Comparison of ENCODE assay signal across 8 cellular contexts in genomic region chr2:229852565-229852964, GRCh38.
DNase-seq lines count a peak whose midpoint lies in the region; ATAC-seq, FAIRE-seq and TF ChIP-seq lines count a peak whose summit lies in the region.

No MANE protein-coding gene starts in this region.

- no peak for TF ChIP-seq CTCF in DND-41 (IDR thresholded peaks at IDR 0.05; ENCODE audit: borderline replicate concordance, extremely low read depth, low read length, poor library complexity, severe bottlenecking)
- no peak for TF ChIP-seq CTCF in bronchial epithelial cell (IDR thresholded peaks at IDR 0.05; ENCODE audit: insufficient read depth, low read length, severe bottlenecking)

- H3K9me3 Mint-ChIP-seq in T-helper 1 cell treated with Interleukin-12 subunit alpha and Interleukin-12 subunit beta and Interleukin-4 antibody, amounts not matched to agents 30 μg/mL and 1 μg/mL, for 36 hours, result no peaks in the 10 kb centered on the region

- peak; percentile 57 for DNase-seq in DND-41
- DNase-seq in HCEC 1CT, result peak; percentile 73
- DNase-seq in bronchial epithelial cell (ENCODE audit: low read depth), result peak; percentile 30
- DNase-seq in pons (ENCODE audit: low spot score), result peak; percentile 43
- no peak for DNase-seq in NCI-H2107 (lab: John Stamatoyannopoulos, UW)
- DNase-seq in cortex of kidney (lab: John Stamatoyannopoulos, UW), result no peak
- DNase-seq in GM03348 (ENCODE audit: low spot score), result no peak

- no peaks in the 10 kb centered on the region for H3K9me3 ChIP-seq in DND-41 (ENCODE audit: insufficient read depth, low read length, severe bottlenecking)

- no peaks in the 10 kb centered on the region for H3K27me3 ChIP-seq in DND-41 (ENCODE audit: insufficient read depth, low read length, poor library complexity)
- no peaks in the 10 kb centered on the region for H3K27me3 ChIP-seq in bronchial epithelial cell (ENCODE audit: control insufficient read depth, insufficient read depth, low read length)

- H3K27ac Mint-ChIP-seq in T-helper 1 cell treated with Interleukin-12 subunit alpha and Interleukin-12 subunit beta and Interleukin-4 antibody, amounts not matched to agents 30 μg/mL and 1 μg/mL, for 36 hours, result peak overlapping the region; percentile 27

- peaks cover under 1% of the 10 kb centered on the region; the same call in 1 of the 2 replicates for H4K20me1 ChIP-seq in DND-41 (ENCODE audit: insufficient read depth, low read length)

- peaks cover 47% of the 10 kb centered on the region for H3K4me1 Mint-ChIP-seq in T-helper 1 cell treated with Interleukin-12 subunit alpha and Interleukin-12 subunit beta and Interleukin-4 antibody, amounts not matched to agents 30 μg/mL and 1 μg/mL, for 36 hours (ENCODE audit: low read depth)

- peaks cover 35% of the 10 kb centered on the region for H3K36me3 Mint-ChIP-seq in T-helper 1 cell treated with Interleukin-12 subunit alpha and Interleukin-12 subunit beta and Interleukin-4 antibody, amounts not matched to agents 30 μg/mL and 1 μg/mL, for 36 hours (ENCODE audit: low read depth)

- peaks cover 18% of the 10 kb centered on the region for H3K4me1 ChIP-seq in DND-41 (ENCODE audit: insufficient read depth, low read length)

- H3K4me3 ChIP-seq in DND-41 (ENCODE audit: low read depth in 1 of 2, low read length in 2 of 2), result no peak overlapping the region
- no peak overlapping the region for H3K4me3 ChIP-seq in bronchial epithelial cell (ENCODE audit: low read depth, low read length)

- peak overlapping the region; percentile 40; the same call in 1 of the 2 replicates for H3K27ac ChIP-seq in DND-41 (ENCODE audit: low read length)

- no peak overlapping the region for H3K4me3 Mint-ChIP-seq in T-helper 1 cell treated with Interleukin-12 subunit alpha and Interleukin-12 subunit beta and Interleukin-4 antibody, amounts not matched to agents 30 μg/mL and 1 μg/mL, for 36 hours

- peak; percentile 97 for ATAC-seq in DND-41 (ENCODE audit: insufficient read depth, low read depth)

- FAIRE-seq in bronchial epithelial cell (lab: Jason Lieb, UNC), result no peak

- H3K9ac ChIP-seq in DND-41 (ENCODE audit: low read depth, low read length), result no peak overlapping the region

- peak overlapping the region; percentile 10 for H3K4me2 ChIP-seq in DND-41 (ENCODE audit: insufficient read depth, low read length)

- H3K36me3 ChIP-seq in DND-41 (ENCODE audit: insufficient read depth, low read length) (peaks cover 48% of the 10 kb centered on the region), bronchial epithelial cell (ENCODE audit: control insufficient read depth, insufficient read depth, low read length) (peaks cover 1% of the 10 kb centered on the region)

- no peak overlapping the region for H2AFZ ChIP-seq in DND-41 (ENCODE audit: low read depth, low read length)

- H3K79me2 ChIP-seq in DND-41 (ENCODE audit: insufficient read depth, low read length), result peaks cover 41% of the 10 kb centered on the region

- no peaks in the 10 kb centered on the region for H3K27me3 Mint-ChIP-seq in T-helper 1 cell treated with Interleukin-12 subunit alpha and Interleukin-12 subunit beta and Interleukin-4 antibody, amounts not matched to agents 30 μg/mL and 1 μg/mL, for 36 hours (ENCODE audit: low read depth)

Comparison
In these comparisons a context has a peak if more than half of its experiments do, and no peak if none do; other contexts are left out.
1. DNase-seq: peak in DND-41 (single experiment), HCEC 1CT (single experiment), bronchial epithelial cell (single experiment) and pons (single experiment); none in NCI-H2107 (single experiment), cortex of kidney (single experiment) and GM03348 (single experiment).